Comparison of ENCODE assay signal across 8 cellular contexts in genomic region chr9:64369111-64369510, GRCh38.
DNase-seq lines count a peak whose midpoint lies in the region; ATAC-seq and TF ChIP-seq lines count a peak whose summit lies in the region.
"Not testable (repeated sequence)": the region's sequence is repeated elsewhere in the genome, so short reads cannot be mapped to it uniquely, and the experiment has no call there.

No MANE protein-coding gene starts in this region.

- H3K27ac Mint-ChIP-seq in activated B cell treated with CpG ODN at 0.5 μM for 24 hours; activated naive CD4-positive, alpha-beta T cell treated with anti-CD3 and anti-CD28 coated beads for 36 hours; progenitor cell of endocrine pancreas; stimulated activated effector memory CD8-positive, alpha-beta T cell treated with anti-CD3 and anti-CD28 coated beads, Interleukin-12 subunit alpha, Interleukin-12 subunit beta, amount 100 ng/mL, for 72 hours: not testable (repeated sequence)

- H3K27me3 Mint-ChIP-seq in activated B cell treated with CpG ODN at 0.5 μM for 24 hours; activated naive CD4-positive, alpha-beta T cell treated with anti-CD3 and anti-CD28 coated beads for 36 hours (ENCODE audit: low read depth); progenitor cell of endocrine pancreas: not testable (repeated sequence)

- DNase-seq in GM10266 (ENCODE audit: extremely low spot score) = not testable (repeated sequence)
- DNase-seq in activated B cell treated with CpG ODN at 0.5 μM for 24 hours (peak; percentile 68), Right ventricle myocardium inferior (ENCODE audit: missing footprints) (peak; percentile 80), progenitor cell of endocrine pancreas (ENCODE audit: low spot score, unreplicated experiment) (peak; percentile 90)
- peak; percentile 84 for DNase-seq in activated naive CD4-positive, alpha-beta T cell treated with anti-CD3 and anti-CD28 coated beads for 36 hours
- peak; percentile 57 to 87 for DNase-seq in stimulated activated effector memory CD8-positive, alpha-beta T cell treated with anti-CD3 and anti-CD28 coated beads, Interleukin-12 subunit alpha, Interleukin-12 subunit beta, amount 100 ng/mL, for 72 hours (ENCODE audit: low spot score in 2 of 2)

- TF ChIP-seq CTCF in GM10266 (IDR thresholded peaks at IDR 0.05; ENCODE audit: control insufficient read depth, insufficient read depth, low read depth, missing control alignments) (peak; percentile 61), progenitor cell of endocrine pancreas (IDR thresholded peaks at IDR 0.05; ENCODE audit: unreplicated experiment) (peak; percentile 48)
- TF ChIP-seq CTCF in activated B cell treated with CpG ODN at 0.5 μM for 24 hours (IDR thresholded peaks at IDR 0.05) = not testable (repeated sequence)

- CTCF ChIA-PET in activated B cell treated with CpG ODN at 0.5 μM for 24 hours (lab: Charles Lee); activated naive CD4-positive, alpha-beta T cell treated with anti-CD3 and anti-CD28 coated beads for 36 hours (lab: Charles Lee): not testable (repeated sequence)

- intact Hi-C loops in activated B cell treated with CpG ODN at 0.5 μM for 24 hours (cut with micrococcal nuclease); activated naive CD4-positive, alpha-beta T cell treated with anti-CD3 and anti-CD28 coated beads for 36 hours (cut with micrococcal nuclease); Right ventricle myocardium inferior (cut with DNase I): not testable (repeated sequence)

- peak; percentile 100 for ATAC-seq in GM21447 (IDR thresholded peaks at IDR 0.05; ENCODE audit: unreplicated experiment)
- ATAC-seq in HG03135 (IDR thresholded peaks at IDR 0.05; ENCODE audit: unreplicated experiment) = peak; percentile 97
- peak; percentile 100 for ATAC-seq in activated B cell treated with CpG ODN at 0.5 μM for 24 hours (ENCODE audit: low read depth)
- ATAC-seq in Right ventricle myocardium inferior = peak; percentile 95
- ATAC-seq in stimulated activated effector memory CD8-positive, alpha-beta T cell treated with anti-CD3 and anti-CD28 coated beads, Interleukin-12 subunit alpha, Interleukin-12 subunit beta, amount 100 ng/mL, for 72 hours = peak; percentile 100

- H3K36me3 Mint-ChIP-seq in activated B cell treated with CpG ODN at 0.5 μM for 24 hours (ENCODE audit: low read depth); activated naive CD4-positive, alpha-beta T cell treated with anti-CD3 and anti-CD28 coated beads for 36 hours (ENCODE audit: low read depth); progenitor cell of endocrine pancreas (ENCODE audit: insufficient read depth); stimulated activated effector memory CD8-positive, alpha-beta T cell treated with anti-CD3 and anti-CD28 coated beads, Interleukin-12 subunit alpha, Interleukin-12 subunit beta, amount 100 ng/mL, for 72 hours: not testable (repeated sequence)

- H3K9me3 Mint-ChIP-seq in activated B cell treated with CpG ODN at 0.5 μM for 24 hours; activated naive CD4-positive, alpha-beta T cell treated with anti-CD3 and anti-CD28 coated beads for 36 hours; progenitor cell of endocrine pancreas (ENCODE audit: low read depth); stimulated activated effector memory CD8-positive, alpha-beta T cell treated with anti-CD3 and anti-CD28 coated beads, Interleukin-12 subunit alpha, Interleukin-12 subunit beta, amount 100 ng/mL, for 72 hours: not testable (repeated sequence)

- H3K4me3 Mint-ChIP-seq in activated B cell treated with CpG ODN at 0.5 μM for 24 hours; activated naive CD4-positive, alpha-beta T cell treated with anti-CD3 and anti-CD28 coated beads for 36 hours: not testable (repeated sequence)
- peak overlapping the region; percentile 24 for H3K4me3 Mint-ChIP-seq in progenitor cell of endocrine pancreas (ENCODE audit: low read depth)
- H3K4me3 Mint-ChIP-seq in stimulated activated effector memory CD8-positive, alpha-beta T cell treated with anti-CD3 and anti-CD28 coated beads, Interleukin-12 subunit alpha, Interleukin-12 subunit beta, amount 100 ng/mL, for 72 hours = peak overlapping the region; percentile 34

- not testable (repeated sequence) for H3K4me1 Mint-ChIP-seq in activated B cell treated with CpG ODN at 0.5 μM for 24 hours; activated naive CD4-positive, alpha-beta T cell treated with anti-CD3 and anti-CD28 coated beads for 36 hours (ENCODE audit: low read depth); progenitor cell of endocrine pancreas (ENCODE audit: low read depth); stimulated activated effector memory CD8-positive, alpha-beta T cell treated with anti-CD3 and anti-CD28 coated beads, Interleukin-12 subunit alpha, Interleukin-12 subunit beta, amount 100 ng/mL, for 72 hours

- POLR2A ChIA-PET in activated B cell treated with CpG ODN at 0.5 μM for 24 hours (lab: Charles Lee) = not testable (repeated sequence)
